8 cellular contexts compared by ENCODE assay signal in the genomic region with DNA sequence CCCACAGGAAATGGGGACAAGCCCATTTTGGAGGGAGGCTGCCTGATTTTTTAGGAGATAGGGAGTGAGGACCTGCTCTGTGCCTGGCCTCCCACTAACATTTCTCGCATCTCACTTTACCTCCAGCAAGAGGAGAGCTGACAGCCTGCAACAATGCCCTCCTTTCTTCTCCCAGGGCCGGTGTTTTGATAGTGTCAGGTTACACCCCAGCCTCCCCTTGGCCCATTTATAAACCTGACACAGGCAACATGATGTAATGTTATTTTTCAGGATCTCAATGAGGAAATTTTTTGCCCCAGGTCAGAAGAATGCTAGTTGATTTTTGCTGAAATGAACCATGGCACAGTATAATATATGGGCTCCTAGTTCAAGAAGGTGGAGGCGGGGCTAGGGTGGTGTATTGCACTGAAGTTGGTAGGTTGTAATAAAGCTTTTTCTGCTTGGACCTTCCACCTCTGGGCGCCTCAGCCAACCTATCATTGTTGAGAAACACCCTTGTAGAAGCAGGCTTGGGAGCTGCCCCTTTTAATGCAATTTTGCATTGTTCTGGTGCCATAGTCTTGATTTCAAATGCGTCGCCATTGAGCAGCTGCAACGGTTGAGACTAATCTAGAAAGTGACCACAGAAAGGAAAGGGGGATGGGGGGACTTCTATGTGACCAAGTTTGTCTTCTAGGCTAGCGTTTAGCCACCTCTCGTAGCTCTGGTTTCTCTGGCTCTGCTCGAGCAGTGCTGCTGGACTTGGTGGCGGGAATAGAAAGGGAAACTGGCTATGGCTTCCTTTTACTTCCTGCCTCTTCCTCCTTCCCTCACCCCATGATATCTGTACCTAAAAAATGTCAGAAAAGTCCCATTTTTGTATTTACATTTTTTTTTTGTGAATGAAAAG. TPM values are rescaled to one million over a fixed set of nuclear protein-coding genes. Genes with fewer than 3 reads are reported as not detected.
DNase-seq lines count a peak whose midpoint lies in the region; ATAC-seq and TF ChIP-seq lines count a peak whose summit lies in the region.

No MANE protein-coding gene starts in this region.

- in situ Hi-C loops in Caki2 (cut with HindIII; ENCODE audit: low pct_unique_long_range_greater_than_20kb, low sequenced_read_pairs): no loop called here

- peaks cover 8% of the 10 kb centered on the region for H3K4me1 ChIP-seq in mucosa of descending colon (ENCODE audit: low read depth)

- ATAC-seq in mucosa of descending colon (peak; percentile 82), GM21717 (IDR thresholded peaks at IDR 0.05; ENCODE audit: unreplicated experiment) (no peak), natural killer cell (no peak)

- TF ChIP-seq CTCF in choroid plexus epithelial cell (conservative IDR thresholded peaks at IDR 0.05; ENCODE audit: low read depth, low read length) (no peak), mucosa of descending colon (IDR thresholded peaks at IDR 0.05) (no peak), natural killer cell (IDR thresholded peaks at IDR 0.05) (no peak)

- no peaks in the 10 kb centered on the region for H3K36me3 ChIP-seq in mucosa of descending colon (ENCODE audit: low read depth)

- TF ChIP-seq POLR2A in erythroblast (IDR thresholded peaks at IDR 0.05; ENCODE audit: low read length): no peak

- no peak overlapping the region for H3K4me3 ChIP-seq in choroid plexus epithelial cell (ENCODE audit: low read depth, low read length)
- H3K4me3 ChIP-seq in mucosa of descending colon: no peak overlapping the region

- intact Hi-C loops in mucosa of descending colon (cut with DNase I, micrococcal nuclease) (loop anchor here in 1 of 2 donors (10.0 kb wide), 1 partner anchor 47 kb away; no protein-coding TSS in a partner anchor), natural killer cell (cut with micrococcal nuclease) (no loop called here)

- H3K4me1 Mint-ChIP-seq in natural killer cell: no peaks in the 10 kb centered on the region

- peaks cover 10 to 25% of the 10 kb centered on the region in 2 donors for H3K27me3 Mint-ChIP-seq in natural killer cell (ENCODE audit: low read depth in 2 of 2)

- H3K36me3 Mint-ChIP-seq in natural killer cell: no peaks in the 10 kb centered on the region

- no peak overlapping the region for H3K4me3 Mint-ChIP-seq in natural killer cell

- DNase-seq in Caki2 (ENCODE audit: low read depth) (peak; percentile 98), NCI-H2107 treated with DMSO at 0.1 percent for 48 hours (lab: John Stamatoyannopoulos, UW; ENCODE audit: unreplicated experiment) (peak; percentile 98), choroid plexus epithelial cell (ENCODE audit: low read depth) (peak; percentile 85), mucosa of descending colon (peak in 2 of 3 donors; percentile 56 to 85), SW 1271 (lab: John Stamatoyannopoulos, UW) (no peak), natural killer cell (no peak), erythroblast (lab: John Stamatoyannopoulos, UW) (no peak)

- H3K9me3 ChIP-seq in mucosa of descending colon: no peaks in the 10 kb centered on the region

- H3K9me3 Mint-ChIP-seq in natural killer cell: no peaks in the 10 kb centered on the region

- no peak overlapping the region for H3K27ac Mint-ChIP-seq in natural killer cell

RNA-seq across cellular contexts. Expression of gene PBX1, which starts 53.0 kb away (rescaled TPM):
- 3.1 and 9.6 TPM in 2 replicates for total RNA-seq in Caki2 (2014; rRNA removed; shearing (Covaris generic); ENCODE audit: low replicate concordance)
- total RNA-seq in mucosa of descending colon (100 to 1,000 TPM in 1 of 3 donors, 10 to 100 TPM in 2; 52.6 to 182 (median 82.8) TPM), natural killer cell (1 to 10 TPM in 2 of 3 donors, under 1 TPM in 1; 0.54 to 3.5 (median 1.4) TPM)

Comparison
In these comparisons a context has a peak if more than half of its experiments do, and no peak if none do; other contexts are left out.
1. DNase-seq: peak in Caki2 (single experiment), NCI-H2107 treated with DMSO at 0.1 percent for 48 hours (single experiment), choroid plexus epithelial cell (single experiment) and mucosa of descending colon (2 of 3); none in SW 1271 (0 of 2), natural killer cell (single experiment) and erythroblast (0 of 2).